In genomic region chr5:154351141-154351540, GRCh38 we compare ENCODE assay signal across 21 cellular contexts.
"Had no signal": no experiment of that assay in that cellular context is flagged by ENCODE, and none has a peak within 500 bp of the region (broad histone marks: within the 10 kb centered on the region; RNA-seq: fewer than 3 reads in every experiment).

No MANE protein-coding gene starts in this region.

- DNase-seq: cortex of kidney; foreskin fibroblast; gastrocnemius medialis; head of caudate nucleus; left ventricle myocardium superior; lower lobe of right lung; naive thymus-derived CD8-positive, alpha-beta T cell; occipital lobe; ovary; posterior cingulate gyrus; psoas muscle; right cardiac atrium; spleen; stimulated activated CD4-positive, alpha-beta T cell treated with anti-CD3 and anti-CD28 coated beads, Interleukin-4, amount 100 ng/mL, for 4 hours; stimulated activated naive B cell treated with anti-CD40 and anti-IgM and Interleukin-4, amounts not matched to agents 10 μg/mL and 1 μg/mL and 100 μg/mL, for 72 hours; transverse colon; upper lobe of right lung; uterus had no signal

- ATAC-seq: gastrocnemius medialis; left ventricle myocardium superior; lower lobe of right lung; naive thymus-derived CD8-positive, alpha-beta T cell; psoas muscle; right cardiac atrium; upper lobe of right lung had no signal

- H3K4me1 ChIP-seq: gastrocnemius medialis, lower lobe of right lung, psoas muscle, transverse colon, upper lobe of right lung, uterus had no signal

- H3K9me3 ChIP-seq: gastrocnemius medialis, lower lobe of right lung, ovary, psoas muscle, spleen, thoracic aorta, transverse colon, upper lobe of right lung, uterus had no signal

- H3K4me3 Mint-ChIP-seq: naive thymus-derived CD8-positive, alpha-beta T cell; stimulated activated naive B cell treated with anti-CD40 and anti-IgM and Interleukin-4, amounts not matched to agents 10 μg/mL and 1 μg/mL and 100 μg/mL, for 72 hours; stimulated activated naive CD8-positive, alpha-beta T cell treated with anti-CD3 and anti-CD28 coated beads, Interleukin-15, Interleukin-2, amounts not matched to agents 100 ng/mL and 50 ng/mL, for 24 hours had no signal

- H3K27me3 Mint-ChIP-seq: naive thymus-derived CD8-positive, alpha-beta T cell; stimulated activated naive B cell treated with anti-CD40 and anti-IgM and Interleukin-4, amounts not matched to agents 10 μg/mL and 1 μg/mL and 100 μg/mL, for 72 hours; stimulated activated naive CD8-positive, alpha-beta T cell treated with anti-CD3 and anti-CD28 coated beads, Interleukin-15, Interleukin-2, amounts not matched to agents 100 ng/mL and 50 ng/mL, for 24 hours had no signal

- H3K27me3 ChIP-seq: gastrocnemius medialis, ovary, spleen, transverse colon, upper lobe of right lung, uterus had no signal

- H3K27ac Mint-ChIP-seq: naive thymus-derived CD8-positive, alpha-beta T cell; stimulated activated naive B cell treated with anti-CD40 and anti-IgM and Interleukin-4, amounts not matched to agents 10 μg/mL and 1 μg/mL and 100 μg/mL, for 72 hours; stimulated activated naive CD8-positive, alpha-beta T cell treated with anti-CD3 and anti-CD28 coated beads, Interleukin-15, Interleukin-2, amounts not matched to agents 100 ng/mL and 50 ng/mL, for 24 hours had no signal

- H3K4me3 ChIP-seq: gastrocnemius medialis, lower lobe of right lung, ovary, psoas muscle, skin epidermis, spleen, thoracic aorta, transverse colon, upper lobe of right lung, uterus had no signal

- H3K9me3 Mint-ChIP-seq: naive thymus-derived CD8-positive, alpha-beta T cell; stimulated activated naive B cell treated with anti-CD40 and anti-IgM and Interleukin-4, amounts not matched to agents 10 μg/mL and 1 μg/mL and 100 μg/mL, for 72 hours; stimulated activated naive CD8-positive, alpha-beta T cell treated with anti-CD3 and anti-CD28 coated beads, Interleukin-15, Interleukin-2, amounts not matched to agents 100 ng/mL and 50 ng/mL, for 24 hours had no signal

- H3K27ac ChIP-seq: gastrocnemius medialis, lower lobe of right lung, psoas muscle, skin epidermis, spleen, thoracic aorta, transverse colon, upper lobe of right lung, uterus had no signal

- H3K36me3 ChIP-seq: gastrocnemius medialis, lower lobe of right lung, ovary, thoracic aorta, transverse colon, upper lobe of right lung, uterus had no signal
